ENCODE assay signal across 15 cellular contexts in genomic region chr11:108693852-108694251, GRCh38. TPM values are rescaled to one million over a fixed set of nuclear protein-coding genes. Genes with fewer than 3 reads are reported as not detected.
DNase-seq lines count a peak whose midpoint lies in the region; ATAC-seq and TF ChIP-seq lines count a peak whose summit lies in the region.
"Had no signal": no experiment of that assay in that cellular context is flagged by ENCODE, and none has a peak within 500 bp of the region (broad histone marks: within the 10 kb centered on the region; RNA-seq: fewer than 3 reads in every experiment).

No MANE protein-coding gene starts in this region.

- no peak for DNase-seq in activated naive CD8-positive, alpha-beta T cell treated with anti-CD3 and anti-CD28 coated beads, Interleukin-2, amount 50 U/mL, for 24 hours
- no peak for DNase-seq in activated naive CD8-positive, alpha-beta T cell treated with anti-CD3 and anti-CD28 coated beads for 36 hours
- DNase-seq in adipocyte (ENCODE audit: low read depth) (peak; percentile 16), foreskin fibroblast (peak; percentile 59 to 74), H4 (ENCODE audit: low spot score) (no peak), spleen (no peak), type B pancreatic cell (ENCODE audit: extremely low spot score, unreplicated experiment) (no peak), substantia nigra (lab: John Stamatoyannopoulos, UW) (no peak)
- DNase-seq: ACHN; activated CD4-positive, alpha-beta T cell treated with anti-CD3 and anti-CD28 coated beads, Interleukin-2, amount 10 ng/mL, durations not matched to agents 7 days and 5 days; effector memory CD8-positive, alpha-beta T cell; left lung; NCI-H1417 treated with DMSO at 0.1 percent for 48 hours; NCI-H446 had no signal

- intact Hi-C loops in spleen (cut with DNase I; ENCODE audit: low total_unique reads), result loop anchor here (10.0 kb wide), 1 partner anchor 1011 kb away; no protein-coding TSS in a partner anchor

- 87 to 94% (median 92%) methylated on average over 2 of the region's 2 CpGs for WGBS in spleen, 5 donors

- no peaks in the 10 kb centered on the region for H3K4me1 ChIP-seq in adipocyte (ENCODE audit: control insufficient read depth, insufficient read depth, low read length)
- H3K4me1 ChIP-seq in spleen, result peaks cover 0 to 7% (median 0%) of the 10 kb centered on the region in 6 donors
- H3K4me1 ChIP-seq: left lung had no signal

- H3K27me3 ChIP-seq in adipocyte (replicated peaks; ENCODE audit: control insufficient read depth, insufficient read depth, low read length), result no peaks in the 10 kb centered on the region
- H3K27me3 ChIP-seq in spleen (replicated peaks in 1 of 7), result no peaks in the 10 kb centered on the region
- H3K27me3 ChIP-seq: left lung had no signal

- H3K9ac ChIP-seq in adipocyte (ENCODE audit: low read length), result no peak overlapping the region

- no peak overlapping the region for H3K4me3 Mint-ChIP-seq in activated naive CD8-positive, alpha-beta T cell treated with anti-CD3 and anti-CD28 coated beads, Interleukin-2, amount 50 U/mL, for 24 hours
- no peak overlapping the region for H3K4me3 Mint-ChIP-seq in activated naive CD8-positive, alpha-beta T cell treated with anti-CD3 and anti-CD28 coated beads for 36 hours
- no peak overlapping the region for H3K4me3 Mint-ChIP-seq in type B pancreatic cell
- H3K4me3 Mint-ChIP-seq: activated CD4-positive, alpha-beta T cell treated with anti-CD3 and anti-CD28 coated beads, Interleukin-2, amount 10 ng/mL, durations not matched to agents 7 days and 5 days; effector memory CD8-positive, alpha-beta T cell; T-helper 1 cell treated with Interleukin-12 subunit alpha and Interleukin-12 subunit beta and Interleukin-4 antibody, amounts not matched to agents 30 μg/mL and 1 μg/mL, for 36 hours had no signal

- H3K36me3 ChIP-seq in adipocyte (ENCODE audit: control insufficient read depth, insufficient read depth, low read length, severe bottlenecking) (peaks cover 36% of the 10 kb centered on the region), spleen (peaks cover 0 to 79% (median 43%) of the 10 kb centered on the region in 6 donors)

- H3K27ac Mint-ChIP-seq in activated naive CD8-positive, alpha-beta T cell treated with anti-CD3 and anti-CD28 coated beads, Interleukin-2, amount 50 U/mL, for 24 hours, result no peak overlapping the region
- H3K27ac Mint-ChIP-seq in activated naive CD8-positive, alpha-beta T cell treated with anti-CD3 and anti-CD28 coated beads for 36 hours, result no peak overlapping the region
- no peak overlapping the region for H3K27ac Mint-ChIP-seq in type B pancreatic cell
- H3K27ac Mint-ChIP-seq: activated CD4-positive, alpha-beta T cell treated with anti-CD3 and anti-CD28 coated beads, Interleukin-2, amount 10 ng/mL, durations not matched to agents 7 days and 5 days; effector memory CD8-positive, alpha-beta T cell; T-helper 1 cell treated with Interleukin-12 subunit alpha and Interleukin-12 subunit beta and Interleukin-4 antibody, amounts not matched to agents 30 μg/mL and 1 μg/mL, for 36 hours had no signal

- no peaks in the 10 kb centered on the region for H3K27me3 Mint-ChIP-seq in activated naive CD8-positive, alpha-beta T cell treated with anti-CD3 and anti-CD28 coated beads, Interleukin-2, amount 50 U/mL, for 24 hours
- H3K27me3 Mint-ChIP-seq in activated naive CD8-positive, alpha-beta T cell treated with anti-CD3 and anti-CD28 coated beads for 36 hours, result no peaks in the 10 kb centered on the region
- H3K27me3 Mint-ChIP-seq in type B pancreatic cell, result no peaks in the 10 kb centered on the region
- H3K27me3 Mint-ChIP-seq: activated CD4-positive, alpha-beta T cell treated with anti-CD3 and anti-CD28 coated beads, Interleukin-2, amount 10 ng/mL, durations not matched to agents 7 days and 5 days; effector memory CD8-positive, alpha-beta T cell had no signal

- TF ChIP-seq CTCF in foreskin fibroblast (IDR thresholded peaks at IDR 0.05; ENCODE audit: low read depth, low read length), result no peak
- TF ChIP-seq CTCF in spleen (IDR thresholded peaks at IDR 0.05 in 8 of 11, conservative IDR thresholded peaks at IDR 0.05 in 3 of 11), result no peak
- no peak for TF ChIP-seq CTCF in type B pancreatic cell (conservative IDR thresholded peaks at IDR 0.05)

- peak; percentile 89 for ATAC-seq in activated naive CD8-positive, alpha-beta T cell treated with anti-CD3 and anti-CD28 coated beads, Interleukin-2, amount 50 U/mL, for 24 hours
- ATAC-seq: effector memory CD8-positive, alpha-beta T cell; left lung had no signal

- H3K9me3 ChIP-seq in adipocyte (ENCODE audit: control insufficient read depth, low read length), result no peaks in the 10 kb centered on the region
- no peaks in the 10 kb centered on the region for H3K9me3 ChIP-seq in spleen
- H3K9me3 ChIP-seq: left lung had no signal

- TF ChIP-seq POLR2A in spleen (IDR thresholded peaks at IDR 0.05), result no peak

- peaks cover 8% of the 10 kb centered on the region for H3K4me1 Mint-ChIP-seq in activated naive CD8-positive, alpha-beta T cell treated with anti-CD3 and anti-CD28 coated beads, Interleukin-2, amount 50 U/mL, for 24 hours
- H3K4me1 Mint-ChIP-seq in activated naive CD8-positive, alpha-beta T cell treated with anti-CD3 and anti-CD28 coated beads for 36 hours, result peaks cover 5% of the 10 kb centered on the region
- H3K4me1 Mint-ChIP-seq in type B pancreatic cell (ENCODE audit: unreplicated experiment), result peaks cover 10% of the 10 kb centered on the region
- H3K4me1 Mint-ChIP-seq: activated CD4-positive, alpha-beta T cell treated with anti-CD3 and anti-CD28 coated beads, Interleukin-2, amount 10 ng/mL, durations not matched to agents 7 days and 5 days had no signal

- H3K9me3 Mint-ChIP-seq in activated naive CD8-positive, alpha-beta T cell treated with anti-CD3 and anti-CD28 coated beads, Interleukin-2, amount 50 U/mL, for 24 hours, result no peaks in the 10 kb centered on the region
- H3K9me3 Mint-ChIP-seq in activated naive CD8-positive, alpha-beta T cell treated with anti-CD3 and anti-CD28 coated beads for 36 hours, result no peaks in the 10 kb centered on the region
- H3K9me3 Mint-ChIP-seq in type B pancreatic cell, result no peaks in the 10 kb centered on the region
- H3K9me3 Mint-ChIP-seq: activated CD4-positive, alpha-beta T cell treated with anti-CD3 and anti-CD28 coated beads, Interleukin-2, amount 10 ng/mL, durations not matched to agents 7 days and 5 days; effector memory CD8-positive, alpha-beta T cell; T-helper 1 cell treated with Interleukin-12 subunit alpha and Interleukin-12 subunit beta and Interleukin-4 antibody, amounts not matched to agents 30 μg/mL and 1 μg/mL, for 36 hours had no signal

- H3K4me3 ChIP-seq in adipocyte (ENCODE audit: low read length) (no peak overlapping the region), foreskin fibroblast (ENCODE audit: low read depth in 1 of 2, low read length in 2 of 2) (no peak overlapping the region), spleen (no peak overlapping the region)
- H3K4me3 ChIP-seq: left lung had no signal

- H3K36me3 Mint-ChIP-seq in activated naive CD8-positive, alpha-beta T cell treated with anti-CD3 and anti-CD28 coated beads, Interleukin-2, amount 50 U/mL, for 24 hours (ENCODE audit: low read depth), result peaks cover 45% of the 10 kb centered on the region
- H3K36me3 Mint-ChIP-seq in activated naive CD8-positive, alpha-beta T cell treated with anti-CD3 and anti-CD28 coated beads for 36 hours, result peaks cover 21% of the 10 kb centered on the region
- H3K36me3 Mint-ChIP-seq in type B pancreatic cell, result peaks cover 12% of the 10 kb centered on the region

- no peak overlapping the region for H3K27ac ChIP-seq in spleen
- no peak overlapping the region for H3K27ac ChIP-seq in substantia nigra (ENCODE audit: low read depth, low read length, poor library complexity, severe bottlenecking)
- H3K27ac ChIP-seq: left lung had no signal

RNA-seq across cellular contexts. Expression of gene DDX10, which starts 29.0 kb away (rescaled TPM):
- total RNA-seq in activated naive CD8-positive, alpha-beta T cell treated with anti-CD3 and anti-CD28 coated beads for 36 hours, result 10 to 100 TPM; 55.7 to 56.0 TPM
- total RNA-seq in H4 (2014; rRNA removed; shearing (Covaris generic)), result 17.2 and 26.3 TPM in 2 replicates
- 10 to 100 TPM; 19.8 to 39.3 (median 25.6) TPM for total RNA-seq in spleen
- polyA plus RNA-seq in spleen, result 10 to 100 TPM; 17.5 to 24.3 (median 21.1) TPM
- total RNA-seq in type B pancreatic cell (ENCODE audit: low replicate concordance), result 26.3 and 34.7 TPM in 2 replicates

Comparison
In these comparisons a context has a peak if more than half of its experiments do, and no peak if none do; other contexts are left out.
1. DNase-seq: peak in adipocyte (single experiment) and foreskin fibroblast (2 of 2); none in activated naive CD8-positive, alpha-beta T cell treated with anti-CD3 and anti-CD28 coated beads, Interleukin-2, amount 50 U/mL, for 24 hours (single experiment), activated naive CD8-positive, alpha-beta T cell treated with anti-CD3 and anti-CD28 coated beads for 36 hours (single experiment), H4 (single experiment), spleen (single experiment), type B pancreatic cell (single experiment) and substantia nigra (0 of 49).